ENCODE assay signal across 8 cellular contexts in the genomic region with DNA sequence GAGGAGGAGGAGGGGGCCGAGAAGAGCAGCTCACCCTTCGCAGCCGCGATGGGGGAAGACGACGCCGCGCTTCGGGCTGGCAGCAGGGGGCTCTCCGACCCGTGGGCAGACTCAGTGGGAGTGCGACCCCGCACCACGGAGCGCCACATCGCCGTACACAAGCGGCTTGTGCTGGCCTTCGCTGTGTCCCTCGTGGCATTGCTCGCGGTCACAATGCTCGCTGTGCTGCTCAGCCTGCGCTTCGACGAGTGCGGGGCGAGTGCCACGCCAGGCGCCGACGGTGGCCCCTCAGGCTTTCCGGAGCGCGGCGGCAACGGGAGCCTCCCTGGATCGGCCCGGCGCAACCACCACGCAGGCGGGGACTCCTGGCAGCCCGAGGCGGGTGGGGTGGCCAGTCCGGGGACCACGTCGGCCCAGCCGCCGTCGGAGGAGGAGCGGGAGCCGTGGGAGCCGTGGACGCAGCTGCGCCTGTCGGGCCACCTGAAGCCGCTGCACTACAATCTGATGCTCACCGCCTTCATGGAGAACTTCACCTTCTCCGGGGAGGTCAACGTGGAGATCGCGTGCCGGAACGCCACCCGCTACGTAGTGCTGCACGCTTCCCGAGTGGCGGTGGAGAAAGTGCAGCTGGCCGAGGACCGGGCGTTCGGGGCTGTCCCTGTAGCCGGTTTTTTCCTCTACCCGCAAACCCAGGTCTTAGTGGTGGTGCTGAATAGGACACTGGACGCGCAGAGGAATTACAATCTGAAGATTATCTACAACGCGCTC. TPM values are rescaled to one million over a fixed set of nuclear protein-coding genes. Genes with fewer than 3 reads are reported as not detected.
DNase-seq lines count a peak whose midpoint lies in the region; ATAC-seq and TF ChIP-seq lines count a peak whose summit lies in the region.

No MANE protein-coding gene starts in this region.

- no peaks in the 10 kb centered on the region for H3K36me3 ChIP-seq in left lung
- no peaks in the 10 kb centered on the region for H3K36me3 ChIP-seq in tibial artery
- no peaks in the 10 kb centered on the region for H3K36me3 ChIP-seq in BE2C

- no peak overlapping the region for H3K4me3 Mint-ChIP-seq in activated naive CD8-positive, alpha-beta T cell treated with anti-CD3 and anti-CD28 coated beads for 36 hours

- H3K27ac ChIP-seq in left lung, result peak overlapping the region in 1 of 2 donors; percentile 58
- peak overlapping the region; percentile 72 to 82 for H3K27ac ChIP-seq in tibial artery

- peaks cover 10 to 22% of the 10 kb centered on the region in 2 donors for H3K4me1 ChIP-seq in left lung
- peaks cover 0 to 29% (median 18%) of the 10 kb centered on the region in 4 donors for H3K4me1 ChIP-seq in tibial artery
- H3K4me1 ChIP-seq in BE2C, result no peaks in the 10 kb centered on the region

- intact Hi-C loops in left lung (cut with DNase I) (no loop called here), tibial artery (cut with DNase I; ENCODE audit: low total_unique reads) (no loop called here)

- DNase-seq in NCI-H2171 treated with DMSO at 0.1 percent for 48 hours (lab: John Stamatoyannopoulos, UW), result peak; percentile 68
- DNase-seq in NCI-H2171 (lab: John Stamatoyannopoulos, UW), result no peak
- peak; percentile 42 for DNase-seq in cerebellum (ENCODE audit: low spot score)
- DNase-seq in left lung, result peak; percentile 34 to 76
- DNase-seq in tibial artery, result peak in 1 of 2 donors; percentile 60
- DNase-seq in activated naive CD8-positive, alpha-beta T cell treated with anti-CD3 and anti-CD28 coated beads for 36 hours, result no peak
- no peak for DNase-seq in BE2C

- H3K27me3 Mint-ChIP-seq in activated naive CD8-positive, alpha-beta T cell treated with anti-CD3 and anti-CD28 coated beads for 36 hours, result peaks cover 65% of the 10 kb centered on the region

- H3K27me3 ChIP-seq in left lung (peaks cover 37 to 91% of the 10 kb centered on the region in 2 donors), tibial artery (peaks cover 0 to 9% of the 10 kb centered on the region in 2 donors), BE2C (peaks cover 75% of the 10 kb centered on the region)

- H3K27ac Mint-ChIP-seq in activated naive CD8-positive, alpha-beta T cell treated with anti-CD3 and anti-CD28 coated beads for 36 hours, result no peak overlapping the region

- no peaks in the 10 kb centered on the region for H3K36me3 Mint-ChIP-seq in activated naive CD8-positive, alpha-beta T cell treated with anti-CD3 and anti-CD28 coated beads for 36 hours

- ATAC-seq in left lung (peak; percentile 16), HG02973 (IDR thresholded peaks at IDR 0.05; ENCODE audit: unreplicated experiment) (no peak)

- no peaks in the 10 kb centered on the region for H3K9me3 ChIP-seq in left lung
- H3K9me3 ChIP-seq in tibial artery, result no peaks in the 10 kb centered on the region
- no peaks in the 10 kb centered on the region for H3K9me3 ChIP-seq in BE2C

- no peaks in the 10 kb centered on the region for H3K9me3 Mint-ChIP-seq in activated naive CD8-positive, alpha-beta T cell treated with anti-CD3 and anti-CD28 coated beads for 36 hours

- peak overlapping the region; percentile 49 to 51 for H3K4me3 ChIP-seq in left lung
- H3K4me3 ChIP-seq in tibial artery, result peak overlapping the region; percentile 54 to 71
- H3K4me3 ChIP-seq in BE2C (ENCODE audit: low read depth, low read length), result no peak overlapping the region

- peaks cover 3% of the 10 kb centered on the region for H3K4me1 Mint-ChIP-seq in activated naive CD8-positive, alpha-beta T cell treated with anti-CD3 and anti-CD28 coated beads for 36 hours

- TF ChIP-seq CTCF in left lung (IDR thresholded peaks at IDR 0.05) (no peak), tibial artery (IDR thresholded peaks at IDR 0.05) (no peak), BE2C (IDR thresholded peaks at IDR 0.05; ENCODE audit: low read depth, low read length) (no peak)

RNA-seq across cellular contexts. Expression of a gene that starts 0.7 kb away (rescaled TPM):
- 31.1 TPM for total RNA-seq in cerebellum
- total RNA-seq in left lung, result 1 to 10 TPM in 1 of 2 donors, under 1 TPM in 1; 0.87 to 4.3 TPM
- total RNA-seq in activated naive CD8-positive, alpha-beta T cell treated with anti-CD3 and anti-CD28 coated beads for 36 hours, result not detected
- polyA plus RNA-seq in BE2C (2012; ENCODE audit: insufficient read depth, insufficient read length, low read depth), result 0.05 TPM

Comparison
In these comparisons a context has a peak if more than half of its experiments do, and no peak if none do; other contexts are left out.
1. DNase-seq: peak in NCI-H2171 treated with DMSO at 0.1 percent for 48 hours (single experiment), cerebellum (single experiment) and left lung (2 of 2); none in NCI-H2171 (single experiment), activated naive CD8-positive, alpha-beta T cell treated with anti-CD3 and anti-CD28 coated beads for 36 hours (single experiment) and BE2C (single experiment).